ENCODE assay signal across 16 cellular contexts in the genomic region with DNA sequence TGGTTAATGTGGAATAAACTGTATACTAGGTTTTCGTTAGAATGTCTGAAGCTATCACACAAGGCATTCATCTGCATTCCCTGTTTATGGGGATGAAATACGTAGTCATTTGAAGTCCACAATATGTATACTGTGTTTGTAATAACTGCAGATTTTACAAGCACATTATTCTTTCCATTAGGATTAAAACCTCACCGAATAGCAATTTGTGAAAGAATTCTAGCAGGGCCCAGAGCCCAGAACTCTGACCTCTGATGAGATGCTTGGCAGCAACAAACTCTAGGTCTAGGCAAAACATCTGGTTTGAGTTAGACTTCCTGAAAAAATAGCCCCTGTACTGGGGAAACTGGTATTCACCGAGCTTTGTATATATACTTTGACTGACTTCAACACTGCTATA.
DNase-seq lines count a peak whose midpoint lies in the region; ATAC-seq and TF ChIP-seq lines count a peak whose summit lies in the region.
"Had no signal": no experiment of that assay in that cellular context is flagged by ENCODE, and none has a peak within 500 bp of the region (broad histone marks: within the 10 kb centered on the region; RNA-seq: fewer than 3 reads in every experiment).

No MANE protein-coding gene starts in this region.

- H3K4me1 ChIP-seq in A673 (ENCODE audit: insufficient read depth, low read length, poor library complexity, severe bottlenecking) (peaks cover 8% of the 10 kb centered on the region), HEK293 (ENCODE audit: control insufficient read depth, insufficient read depth, low read length) (no peaks in the 10 kb centered on the region), neuronal stem cell (ENCODE audit: control insufficient read depth in 2 of 2, insufficient read depth in 1 of 2, low read depth in 1 of 2, low read length in 2 of 2) (peaks cover 0 to 3% of the 10 kb centered on the region in 2 donors)

- H3K36me3 Mint-ChIP-seq in chondrocyte (ENCODE audit: low read depth) = no peaks in the 10 kb centered on the region

- POLR2A ChIA-PET in A673 (lab: Charles Lee; ENCODE audit: low non-redundant PET) (no interaction called here), HEK293 (lab: Yijun Ruan, JAX) (interaction anchor here (0.6 to 0.7 kb wide), 2 partner anchors 127 to 286 kb away, joined by 3 to 4 read pairs; no protein-coding TSS in a partner anchor)

- H2BK15ac ChIP-seq in neuronal stem cell (ENCODE audit: low read length) = no peak overlapping the region

- no peak overlapping the region for H3K4me3 ChIP-seq in A673 (ENCODE audit: low read depth, low read length, poor library complexity, severe bottlenecking)
- H3K4me3 ChIP-seq in HEK293 (ENCODE audit: low read depth, low read length) = no peak overlapping the region
- no peak overlapping the region for H3K4me3 ChIP-seq in neuronal stem cell (ENCODE audit: low read length in 2 of 2)

- no CpG with 5 or more reads among the region's 4 CpGs for WGBS in neuronal stem cell (ENCODE audit: extremely low coverage in 2 of 2, insufficient read length in 2 of 2, insufficient replicate concordance in 1 of 2), 2 donors

- H3K4me2 ChIP-seq in neuronal stem cell (ENCODE audit: insufficient read depth, low read length, poor library complexity, severe bottlenecking) = no peak overlapping the region

- no peak overlapping the region for H2BK5ac ChIP-seq in neuronal stem cell (ENCODE audit: low read length)

- ATAC-seq in HG02852 (IDR thresholded peaks at IDR 0.05; ENCODE audit: unreplicated experiment) = no peak
- no peak for ATAC-seq in HG03095 (IDR thresholded peaks at IDR 0.05; ENCODE audit: unreplicated experiment)
- ATAC-seq: stimulated activated naive CD8-positive, alpha-beta T cell treated with anti-CD3 and anti-CD28 coated beads, Interleukin-15, amount 100 ng/mL, for 72 hours; T-cell had no signal

- H3K79me1 ChIP-seq in neuronal stem cell (ENCODE audit: low read depth, low read length) = no peaks in the 10 kb centered on the region

- intact Hi-C loops in A673 (cut with micrococcal nuclease; ENCODE audit: unreplicated experiment) = no loop called here

- DNase-seq in A673 (ENCODE audit: low spot score) (peak; percentile 44), chondrocyte (ENCODE audit: low spot score) (no peak), mucosa of gallbladder (ENCODE audit: low spot score) (peak; percentile 21), NCI-H774 (lab: John Stamatoyannopoulos, UW) (no peak), neuronal stem cell (ENCODE audit: low spot score) (no peak)
- DNase-seq: ACHN; activated CD8-positive, alpha-beta memory T cell treated with anti-CD3 and anti-CD28 coated beads, Interleukin-2, amount 50 U/mL, for 48 hours; DMS 273 treated with DMSO at 0.1 percent for 48 hours; naive B cell; NCI-H1092; stimulated activated naive CD8-positive, alpha-beta T cell treated with anti-CD3 and anti-CD28 coated beads, Interleukin-15, amount 100 ng/mL, for 72 hours; T-cell had no signal

- H3K27me3 ChIP-seq in A673 (replicated peaks; ENCODE audit: insufficient read depth, low read depth, low read length, poor library complexity) (no peaks in the 10 kb centered on the region), neuronal stem cell (ENCODE audit: control insufficient read depth in 3 of 3, insufficient read depth in 3 of 3, low read depth in 1 of 3, low read length in 3 of 3) (no peaks in the 10 kb centered on the region)

- H2BK120ac ChIP-seq in neuronal stem cell (ENCODE audit: low read depth, low read length) = no peak overlapping the region

- no TSS peak for BruUV-seq in A673 (replicated peaks; lab: Mats Ljungman, UMichigan)

- no peak overlapping the region for H4K8ac ChIP-seq in neuronal stem cell (ENCODE audit: low read depth, low read length)

- H2AK5ac ChIP-seq in neuronal stem cell (ENCODE audit: low read depth, low read length) = no peak overlapping the region

- H3K23ac ChIP-seq in neuronal stem cell (ENCODE audit: low read depth, low read length, poor library complexity) = no peak overlapping the region

- H2BK12ac ChIP-seq in neuronal stem cell (ENCODE audit: low read length) = no peak overlapping the region

- no peaks in the 10 kb centered on the region for H3K9me3 ChIP-seq in A673 (ENCODE audit: low read depth, low read length, poor library complexity, severe bottlenecking)
- H3K9me3 ChIP-seq in HEK293 (ENCODE audit: control insufficient read depth, insufficient read depth, low read depth, low read length) = no peaks in the 10 kb centered on the region
- no peaks in the 10 kb centered on the region for H3K9me3 ChIP-seq in neuronal stem cell (replicated peaks in 1 of 2; ENCODE audit: control insufficient read depth in 2 of 2, insufficient read depth in 1 of 2, low read depth in 1 of 2, low read length in 2 of 2)

- H3K9ac ChIP-seq in neuronal stem cell (ENCODE audit: low read depth, low read length, poor library complexity) = no peak overlapping the region

- H3K36me3 ChIP-seq in A673 (ENCODE audit: insufficient read depth, low read length, poor library complexity, severe bottlenecking) = no peaks in the 10 kb centered on the region
- no peaks in the 10 kb centered on the region for H3K36me3 ChIP-seq in HEK293 (ENCODE audit: control insufficient read depth in 2 of 2, insufficient read depth in 1 of 2, low read length in 2 of 2)
- H3K36me3 ChIP-seq in neuronal stem cell (replicated peaks in 1 of 2; ENCODE audit: control insufficient read depth in 2 of 2, insufficient read depth in 2 of 2, low read length in 2 of 2) = no peaks in the 10 kb centered on the region

- CTCF ChIA-PET in A673 (lab: Charles Lee) = no interaction called here
- CTCF ChIA-PET in HEK293 (lab: Yijun Ruan, JAX) = interaction anchor here (0.6 to 0.7 kb wide), 2 partner anchors 39 to 472 kb away, joined by 3 to 4 read pairs; no protein-coding TSS in a partner anchor

- H3K14ac ChIP-seq in neuronal stem cell (ENCODE audit: low read length) = no peak overlapping the region

- H3K27ac Mint-ChIP-seq in chondrocyte (ENCODE audit: unreplicated experiment) = peak overlapping the region; percentile 92
- H3K27ac Mint-ChIP-seq: activated naive CD8-positive, alpha-beta T cell; naive B cell; T-cell had no signal

- TF ChIP-seq CTCF in A673 (conservative IDR thresholded peaks at IDR 0.05; ENCODE audit: low read depth, low read length) (no peak), HEK293 (tag by site-specific recombination; IDR thresholded peaks at IDR 0.05) (no peak), chondrocyte (IDR thresholded peaks at IDR 0.05) (no peak)

- H2AFZ ChIP-seq in neuronal stem cell (ENCODE audit: low read length) = no peak overlapping the region

- no peak overlapping the region for H3K27ac ChIP-seq in A673 (ENCODE audit: low read depth, low read length, poor library complexity, severe bottlenecking)
- H3K27ac ChIP-seq in HEK293 (ENCODE audit: extremely low read depth, low read depth, low read length) = no peak overlapping the region
- H3K27ac ChIP-seq in neuronal stem cell (replicated peaks; ENCODE audit: low read length) = no peak overlapping the region

- no peak overlapping the region for H4K91ac ChIP-seq in neuronal stem cell (ENCODE audit: low read depth, low read length, poor library complexity)

- H3K27me3 Mint-ChIP-seq in chondrocyte (ENCODE audit: low read depth) = no peaks in the 10 kb centered on the region
- H3K27me3 Mint-ChIP-seq: activated naive CD8-positive, alpha-beta T cell; naive B cell; stimulated activated naive CD8-positive, alpha-beta T cell treated with anti-CD3 and anti-CD28 coated beads, Interleukin-15, amount 100 ng/mL, for 72 hours; T-cell had no signal

- H3K9me3 Mint-ChIP-seq in chondrocyte (ENCODE audit: low read depth) = peaks cover 3% of the 10 kb centered on the region
- H3K9me3 Mint-ChIP-seq: naive B cell; stimulated activated naive CD8-positive, alpha-beta T cell treated with anti-CD3 and anti-CD28 coated beads, Interleukin-15, amount 100 ng/mL, for 72 hours; T-cell had no signal

- no peak overlapping the region for H3K4me3 Mint-ChIP-seq in chondrocyte (ENCODE audit: unreplicated experiment)
- H3K4me3 Mint-ChIP-seq: activated naive CD8-positive, alpha-beta T cell; naive B cell; stimulated activated naive CD8-positive, alpha-beta T cell treated with anti-CD3 and anti-CD28 coated beads, Interleukin-15, amount 100 ng/mL, for 72 hours; T-cell had no signal

- H3K4ac ChIP-seq in neuronal stem cell (ENCODE audit: low read length) = no peak overlapping the region

- H3K4me1 Mint-ChIP-seq in chondrocyte (ENCODE audit: low read depth) = peaks cover 65% of the 10 kb centered on the region
- H3K4me1 Mint-ChIP-seq: naive B cell; stimulated activated naive CD8-positive, alpha-beta T cell treated with anti-CD3 and anti-CD28 coated beads, Interleukin-15, amount 100 ng/mL, for 72 hours; T-cell had no signal

- H3K18ac ChIP-seq in neuronal stem cell (ENCODE audit: low read length) = no peak overlapping the region

TF ChIP-seq in HEK293, 187 proteins besides CTCF, POLR2A, EP300 and RAD21:
- TF ChIP-seq KLF7 (tag by site-specific recombination; IDR thresholded peaks at IDR 0.05; ENCODE audit: borderline replicate concordance) (no peak), ZNF548 (tag by site-specific recombination; IDR thresholded peaks at IDR 0.05) (no peak), ZNF529 (tag by site-specific recombination; IDR thresholded peaks at IDR 0.05; ENCODE audit: insufficient replicate concordance) (peak; percentile 7)

Comparison
In these comparisons a context has a peak if more than half of its experiments do, and no peak if none do; other contexts are left out.
1. DNase-seq: peak in A673 (single experiment) and mucosa of gallbladder (single experiment); none in chondrocyte (single experiment), NCI-H774 (single experiment) and neuronal stem cell (single experiment).